ENCODE assay signal across 13 cellular contexts in genomic region chr6:41568585-41569384, GRCh38. TPM values are rescaled to one million over a fixed set of nuclear protein-coding genes. Genes with fewer than 3 reads are reported as not detected.
DNase-seq lines count a peak whose midpoint lies in the region; ATAC-seq and TF ChIP-seq lines count a peak whose summit lies in the region.
"Had no signal": no experiment of that assay in that cellular context is flagged by ENCODE, and none has a peak within 500 bp of the region (broad histone marks: within the 10 kb centered on the region; RNA-seq: fewer than 3 reads in every experiment).

No MANE protein-coding gene starts in this region.

- peak; percentile 18 for DNase-seq in NCI-H146 (lab: John Stamatoyannopoulos, UW)
- DNase-seq in tibial nerve (ENCODE audit: low spot score in 2 of 2): no peak
- no peak for DNase-seq in stimulated activated CD4-positive, alpha-beta T cell treated with anti-CD3 and anti-CD28 coated beads, Interleukin-4, amount 100 ng/mL, for 4 hours
- DNase-seq: activated CD4-positive, alpha-beta memory T cell treated with anti-CD3 and anti-CD28 coated beads for 36 hours; mammary epithelial cell; stimulated activated CD4-positive, alpha-beta T cell treated with anti-CD3 and anti-CD28 coated beads, Interleukin-15, amount 100 ng/mL, for 24 hours had no signal

- no peak for TF ChIP-seq POLR2A in tibial nerve (IDR thresholded peaks at IDR 0.05)

- H3K9me3 Mint-ChIP-seq in brain: no peaks in the 10 kb centered on the region
- H3K9me3 Mint-ChIP-seq: activated CD4-positive, alpha-beta memory T cell treated with anti-CD3 and anti-CD28 coated beads for 36 hours; stimulated activated naive CD8-positive, alpha-beta T cell treated with anti-CD3 and anti-CD28 coated beads, Interleukin-15, Interleukin-2, amounts not matched to agents 100 ng/mL and 50 ng/mL, for 24 hours had no signal

- H3K4me3 ChIP-seq in liver (ENCODE audit: low read depth in 1 of 3, low read length in 3 of 3) (no peak overlapping the region), tibial nerve (no peak overlapping the region)

- TF ChIP-seq CTCF in brain (conservative IDR thresholded peaks at IDR 0.05) (no peak), liver (IDR thresholded peaks at IDR 0.05; ENCODE audit: low read depth, low read length, missing input control) (no peak), tibial nerve (IDR thresholded peaks at IDR 0.05) (no peak)

- peak; percentile 59 to 71 for TF ChIP-seq RAD21 in liver (IDR thresholded peaks at IDR 0.05)

- H3K4me1 Mint-ChIP-seq in brain: peaks cover 55% of the 10 kb centered on the region

- H3K9ac ChIP-seq in liver (ENCODE audit: low read depth in 1 of 2, low read length in 2 of 2): peak overlapping the region in 1 of 2 donors; percentile 47

- WGBS in liver: 53% methylated on average over 13 of the region's 13 CpGs
- 59% methylated on average over 13 of the region's 13 CpGs for WGBS in tibial nerve, 2 donors

- H3K27ac ChIP-seq in liver (ENCODE audit: low read depth in 1 of 2, low read length in 2 of 2): peak overlapping the region; percentile 84 to 92
- peak overlapping the region; percentile 68 to 88 (median 78) for H3K27ac ChIP-seq in tibial nerve

- peaks cover 32% of the 10 kb centered on the region for H3K36me3 Mint-ChIP-seq in brain

- H3K9me3 ChIP-seq in liver (ENCODE audit: control insufficient read depth in 4 of 4, low read length in 3 of 4) (no peaks in the 10 kb centered on the region), tibial nerve (no peaks in the 10 kb centered on the region)

- peak; percentile 14 to 53 for TF ChIP-seq EP300 in tibial nerve (IDR thresholded peaks at IDR 0.05)

- H3K36me3 ChIP-seq in liver (ENCODE audit: control insufficient read depth in 4 of 4, insufficient read depth in 3 of 4, low read depth in 1 of 4, low read length in 3 of 4) (peaks cover 7 to 9% (median 8%) of the 10 kb centered on the region in 4 donors), tibial nerve (peaks cover 0 to 25% (median 0%) of the 10 kb centered on the region in 3 donors)

- peak overlapping the region in 4 of 5 experiments; percentile 15 to 94 (median 71) for H3K27ac Mint-ChIP-seq in brain
- H3K27ac Mint-ChIP-seq: activated CD4-positive, alpha-beta memory T cell treated with anti-CD3 and anti-CD28 coated beads for 36 hours; stimulated activated naive CD8-positive, alpha-beta T cell treated with anti-CD3 and anti-CD28 coated beads, Interleukin-15, Interleukin-2, amounts not matched to agents 100 ng/mL and 50 ng/mL, for 24 hours had no signal

- ATAC-seq in GM19395 (IDR thresholded peaks at IDR 0.05; ENCODE audit: unreplicated experiment): no peak
- ATAC-seq in GM18498 (IDR thresholded peaks at IDR 0.05; ENCODE audit: unreplicated experiment): no peak
- no peak for ATAC-seq in GM21381 (IDR thresholded peaks at IDR 0.05; ENCODE audit: unreplicated experiment)
- ATAC-seq: HCT116 had no signal

- H3K4me3 Mint-ChIP-seq in brain: peak overlapping the region in 3 of 5 experiments; percentile 21 to 70 (median 57)
- H3K4me3 Mint-ChIP-seq: activated CD4-positive, alpha-beta memory T cell treated with anti-CD3 and anti-CD28 coated beads for 36 hours; stimulated activated naive CD8-positive, alpha-beta T cell treated with anti-CD3 and anti-CD28 coated beads, Interleukin-15, Interleukin-2, amounts not matched to agents 100 ng/mL and 50 ng/mL, for 24 hours had no signal

- H3K27me3 ChIP-seq in liver (ENCODE audit: control insufficient read depth in 4 of 4, insufficient read depth in 4 of 4, low read length in 3 of 4): no peaks in the 10 kb centered on the region
- no peaks in the 10 kb centered on the region for H3K27me3 ChIP-seq in tibial nerve

- H3K4me1 ChIP-seq in liver (ENCODE audit: control insufficient read depth in 4 of 4, insufficient read depth in 4 of 4, low read length in 3 of 4): peaks cover 14 to 57% (median 40%) of the 10 kb centered on the region in 4 donors
- H3K4me1 ChIP-seq in tibial nerve: peaks cover 5 to 84% (median 43%) of the 10 kb centered on the region in 4 donors

- H3K27me3 Mint-ChIP-seq in brain: peaks cover 23% of the 10 kb centered on the region
- H3K27me3 Mint-ChIP-seq: activated CD4-positive, alpha-beta memory T cell treated with anti-CD3 and anti-CD28 coated beads for 36 hours; stimulated activated naive CD8-positive, alpha-beta T cell treated with anti-CD3 and anti-CD28 coated beads, Interleukin-15, Interleukin-2, amounts not matched to agents 100 ng/mL and 50 ng/mL, for 24 hours had no signal

TF ChIP-seq in liver, 16 proteins besides CTCF, POLR2A, EP300 and RAD21:
- peak; percentile 60 for TF ChIP-seq NR2F2 (IDR thresholded peaks at IDR 0.05)
- TF ChIP-seq FOXA2 (IDR thresholded peaks at IDR 0.05): peak; percentile 100
- TF ChIP-seq MAX (IDR thresholded peaks at IDR 0.05): peak; percentile 93
- TF ChIP-seq HNF4G (IDR thresholded peaks at IDR 0.05): peak; percentile 72
- TF ChIP-seq HNF4A (conservative IDR thresholded peaks at IDR 0.05): peak; percentile 90 to 97
- peak; percentile 62 for TF ChIP-seq ATF3 (IDR thresholded peaks at IDR 0.05)
- TF ChIP-seq FOXA1 (IDR thresholded peaks at IDR 0.05): peak; percentile 100
- peak; percentile 91 for TF ChIP-seq YY1 (IDR thresholded peaks at IDR 0.05)
- TF ChIP-seq SP1 (IDR thresholded peaks at IDR 0.05): peak; percentile 95
- TF ChIP-seq EGR1 (IDR thresholded peaks at IDR 0.05; ENCODE audit: low read depth in 2 of 2): peak in 1 of 2 donors; percentile 85
- peak; percentile 68 to 91 for TF ChIP-seq JUND (IDR thresholded peaks at IDR 0.05)
- peak; percentile 82 to 97 for TF ChIP-seq RXRA (IDR thresholded peaks at IDR 0.05)
- TF ChIP-seq REST (IDR thresholded peaks at IDR 0.05): peak; percentile 91
- TF ChIP-seq ZBTB33 (IDR thresholded peaks at IDR 0.05): no peak
- no peak for TF ChIP-seq TAF1 (conservative IDR thresholded peaks at IDR 0.05)
- TF ChIP-seq GABPA (IDR thresholded peaks at IDR 0.05 in 1 of 2, conservative IDR thresholded peaks at IDR 0.05 in 1 of 2): peak in 1 of 2 donors; percentile 48

RNA-seq across cellular contexts. Expression of gene FOXP4, which starts 22.6 kb away (rescaled TPM):
- 184 TPM for polyA plus RNA-seq in brain (ENCODE audit: insufficient read depth, low read depth, low replicate concordance)
- 1 to 10 TPM; 3.7 to 4.9 TPM for total RNA-seq in liver
- 10 to 100 TPM in 1 of 2 donors, 1 to 10 TPM in 1; 2.5 to 16.0 TPM for polyA plus RNA-seq in liver
- total RNA-seq in tibial nerve: 10 to 100 TPM; 11.1 to 16.2 (median 14.7) TPM
